ENCODE assay signal across 8 cellular contexts in genomic region chr16:70438983-70439862, GRCh38. TPM values are rescaled to one million over a fixed set of nuclear protein-coding genes. Genes with fewer than 3 reads are reported as not detected.
DNase-seq lines count a peak whose midpoint lies in the region; ATAC-seq, FAIRE-seq and TF ChIP-seq lines count a peak whose summit lies in the region.

Gene ST3GAL2, minus strand, starts transcription at chr16:70439100. Its CDS starts 40,570 bp downstream, at chr16:70398530.

- peaks cover 0 to 41% of the 10 kb centered on the region in 2 donors for H3K4me1 ChIP-seq in right atrium auricular region
- peaks cover 0 to 7% of the 10 kb centered on the region in 2 donors for H3K4me1 ChIP-seq in uterus

- peak; percentile 85 for FAIRE-seq in GM12891 (lab: Jason Lieb, UNC)

- intact Hi-C loops in uterus (cut with DNase I; ENCODE audit: low total_unique reads): loop anchor here (10.0 kb wide), 1 partner anchor 54 kb away; no protein-coding TSS in a partner anchor

- H3K4me3 ChIP-seq in right atrium auricular region (peak within 1 kb of the TSS; percentile 84 to 91), uterus (peak within 1 kb of the TSS; percentile 65 to 92)

- H3K36me3 ChIP-seq in right atrium auricular region: no peaks in the 10 kb centered on the region
- H3K36me3 ChIP-seq in uterus: no peaks in the 10 kb centered on the region

- peak; percentile 80 for ATAC-seq in HG02763 (IDR thresholded peaks at IDR 0.05; ENCODE audit: unreplicated experiment)

- H3K9me3 ChIP-seq in right atrium auricular region: no peaks in the 10 kb centered on the region
- H3K9me3 ChIP-seq in uterus: no peaks in the 10 kb centered on the region

- TF ChIP-seq CTCF in right atrium auricular region (IDR thresholded peaks at IDR 0.05) (peak in 1 of 2 donors; percentile 36), uterus (IDR thresholded peaks at IDR 0.05) (peak in 2 of 4 experiments; percentile 8 to 39)

- DNase-seq in GM12891 (ENCODE audit: insufficient read length, low spot score) (peak; percentile 92), NCI-H1436 treated with DMSO at 0.1 percent for 48 hours (lab: John Stamatoyannopoulos, UW) (peak; percentile 76), T-helper 2 cell (peak; percentile 85 to 97 (median 89)), right atrium auricular region (ENCODE audit: low spot score) (peak; percentile 94), putamen (ENCODE audit: low spot score) (peak; percentile 97), uterus (peak; percentile 95)

- H3K27me3 ChIP-seq in right atrium auricular region: no peaks in the 10 kb centered on the region
- H3K27me3 ChIP-seq in uterus: no peaks in the 10 kb centered on the region

- H3K27ac ChIP-seq in angular gyrus (ENCODE audit: low read depth, low read length) (peak within 1 kb of the TSS; percentile 93), right atrium auricular region (peak within 1 kb of the TSS; percentile 63 to 76), uterus (peak within 1 kb of the TSS; percentile 71 to 81)

- TF ChIP-seq POLR2A in GM12891 (IDR thresholded peaks at IDR 0.05; ENCODE audit: low read depth, low read length) (no peak), uterus (IDR thresholded peaks at IDR 0.05) (peak in 1 of 2 donors; percentile 20)

TF ChIP-seq in GM12891, 5 proteins besides CTCF, POLR2A, EP300 and RAD21:
- TF ChIP-seq SPI1 (IDR thresholded peaks at IDR 0.05; ENCODE audit: low read depth, low read length) (no peak), PAX5 (IDR thresholded peaks at IDR 0.05; ENCODE audit: insufficient read depth, low read length, severe bottlenecking) (peak; percentile 27)
TF ChIP-seq in GM12891: peak in this region for 1.

RNA-seq across cellular contexts. Expression of gene ST3GAL2, which starts in this region (rescaled TPM):
- 33.7 TPM for polyA plus RNA-seq in GM12891 (2012; ENCODE audit: low read depth, missing spikeins)
- total RNA-seq in right atrium auricular region: 10 to 100 TPM; 13.5 to 16.9 TPM
- 10 to 100 TPM in 2 of 4 donors, 1 to 10 TPM in 2; 6.2 to 57.9 (median 27.5) TPM for total RNA-seq in uterus

Comparison
In these comparisons a context has a peak if more than half of its experiments do, and no peak if none do; other contexts are left out.
1. Peak in every context shown above with its lines: DNase-seq, ATAC-seq, H3K4me3 ChIP-seq and H3K27ac ChIP-seq.